In the genomic region with DNA sequence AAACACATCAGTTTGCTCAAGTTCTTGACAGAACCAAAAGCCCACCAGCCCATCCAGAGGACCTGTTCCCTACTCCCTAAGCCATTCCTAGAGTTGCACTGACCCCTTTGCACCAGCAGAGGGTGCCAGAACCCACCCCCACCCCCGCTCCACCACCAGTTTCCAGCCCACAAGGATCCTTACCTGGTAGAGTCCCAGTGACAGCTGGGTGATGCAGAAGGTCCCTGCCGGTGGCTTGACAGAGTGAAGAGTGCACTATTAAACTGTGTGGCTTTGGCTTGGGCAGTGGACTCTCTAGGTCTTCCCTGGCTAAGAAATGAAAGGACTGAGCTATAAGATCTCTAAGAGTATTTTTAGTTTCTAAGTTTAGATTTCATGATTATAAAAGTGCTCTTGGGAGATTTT, we compare ENCODE assay signal across 8 cellular contexts.
DNase-seq lines count a peak whose midpoint lies in the region; ATAC-seq, FAIRE-seq and TF ChIP-seq lines count a peak whose summit lies in the region.

No MANE protein-coding gene starts in this region.

- no peak for TF ChIP-seq POLR2A in GM12892 (IDR thresholded peaks at IDR 0.05; ENCODE audit: low read depth, low read length)

- no peaks in the 10 kb centered on the region for H3K9me3 ChIP-seq in T-helper 17 cell (ENCODE audit: control insufficient read depth, low read length, poor library complexity, severe bottlenecking)

- no peaks in the 10 kb centered on the region for H3K4me1 Mint-ChIP-seq in T-helper 17 cell

- H3K36me3 Mint-ChIP-seq in T-helper 17 cell (ENCODE audit: low read depth), result peaks cover 2% of the 10 kb centered on the region

- no peak overlapping the region for H3K4me3 Mint-ChIP-seq in T-helper 17 cell

- peak; percentile 94 for FAIRE-seq in GM12892 (lab: Jason Lieb, UNC)

- no peak overlapping the region for H3K27ac Mint-ChIP-seq in T-helper 17 cell

- DNase-seq in GM12892 (ENCODE audit: insufficient read length) (peak; percentile 50), NCI-H1092 treated with DMSO at 0.1 percent for 48 hours (lab: John Stamatoyannopoulos, UW) (peak; percentile 48), T-helper 17 cell (peak; percentile 28 to 37 (median 36)), anterior cingulate cortex (lab: John Stamatoyannopoulos, UW) (peak in 47 of 58 donors; percentile 1 to 71 (median 27)), hypothalamus (lab: John Stamatoyannopoulos, UW) (peak in 42 of 51 donors; percentile 1 to 77 (median 28))
- DNase-seq in stimulated activated CD4-positive, alpha-beta T cell treated with anti-CD3 and anti-CD28 coated beads, Interleukin-12 subunit alpha, Interleukin-12 subunit beta, amount 100 ng/mL, for 4 hours, result peak; percentile 53

- H3K27me3 Mint-ChIP-seq in T-helper 17 cell, result no peaks in the 10 kb centered on the region

- ATAC-seq in T-helper 17 cell (peak; percentile 82), HG03025 (IDR thresholded peaks at IDR 0.05; ENCODE audit: low FRiP score, unreplicated experiment) (no peak), GM19324 (IDR thresholded peaks at IDR 0.05; ENCODE audit: low FRiP score, unreplicated experiment) (no peak)
